ENCODE assay signal across 31 cellular contexts in genomic region chr5:30894811-30895210, GRCh38.
DNase-seq lines count a peak whose midpoint lies in the region; ATAC-seq, FAIRE-seq and TF ChIP-seq lines count a peak whose summit lies in the region.
"Had no signal": no experiment of that assay in that cellular context is flagged by ENCODE, and none has a peak within 500 bp of the region (broad histone marks: within the 10 kb centered on the region; RNA-seq: fewer than 3 reads in every experiment).

No MANE protein-coding gene starts in this region.

- TF ChIP-seq CTCF in PC-3 (conservative IDR thresholded peaks at IDR 0.05; ENCODE audit: low read depth, low read length) = no peak
- no peak for TF ChIP-seq CTCF in bronchial epithelial cell (IDR thresholded peaks at IDR 0.05; ENCODE audit: insufficient read depth, low read length, severe bottlenecking)

- no peaks in the 10 kb centered on the region for H3F3A ChIP-seq in PC-3 (ENCODE audit: low read length, unreplicated experiment)

- H2AFZ ChIP-seq in PC-3 (ENCODE audit: low read length) = no peak overlapping the region

- intact Hi-C loops in PC-3 (cut with micrococcal nuclease) = no loop called here

- no peak overlapping the region for H3K4me2 ChIP-seq in PC-3 (ENCODE audit: low read length)

- H3K9ac ChIP-seq in PC-3 (ENCODE audit: low read length) = no peak overlapping the region

- DNase-seq in Ammon's horn (ENCODE audit: low spot score) = peak; percentile 2
- peak; percentile 41 for DNase-seq in PC-3
- peak; percentile 65 for DNase-seq in bronchial epithelial cell (ENCODE audit: low read depth)
- DNase-seq in kidney tubule cell (ENCODE audit: low spot score) = peak; percentile 65
- no peak for DNase-seq in stimulated activated naive CD8-positive, alpha-beta T cell treated with anti-CD3 and anti-CD28 coated beads, Interleukin-15, amount 100 ng/mL, for 72 hours
- no peak for DNase-seq in NCI-H1436 treated with DMSO at 0.1 percent for 48 hours (lab: John Stamatoyannopoulos, UW)
- no peak for DNase-seq in OCI-M2 (lab: John Stamatoyannopoulos, UW; ENCODE audit: unreplicated experiment)
- no peak for DNase-seq in H7
- DNase-seq: activated CD4-positive, alpha-beta T cell treated with anti-CD3 and anti-CD28 coated beads for 36 hours; activated effector memory CD4-positive, alpha-beta T cell treated with anti-CD3 and anti-CD28 coated beads, Interleukin-2, amount 50 U/mL, for 16 hours; activated naive CD8-positive, alpha-beta T cell treated with anti-CD3 and anti-CD28 coated beads, Interleukin-2, amount 10 ng/mL, durations not matched to agents 7 days and 5 days; DMS153; effector CD4-positive, alpha-beta T cell; gastrocnemius medialis; hypothalamus; immature natural killer cell; left ventricle myocardium superior; naive B cell; NCI-H2081; NCI-H774; SHP77 treated with DMSO at 0.1 percent for 48 hours; sigmoid colon; stimulated activated CD4-positive, alpha-beta T cell treated with anti-CD3 and anti-CD28 coated beads, Interleukin-15, amount 100 ng/mL, for 24 hours; stimulated activated naive CD4-positive, alpha-beta T cell had no signal

- H3K79me2 ChIP-seq in PC-3 (ENCODE audit: low read length) = no peaks in the 10 kb centered on the region

- peaks cover 5% of the 10 kb centered on the region; the same call in 1 of the 2 replicates for H3K4me1 ChIP-seq in PC-3 (ENCODE audit: insufficient read depth, low read length)
- H3K4me1 ChIP-seq: esophagus muscularis mucosa, gastrocnemius medialis, sigmoid colon had no signal

- no peak overlapping the region for H3K4me3 Mint-ChIP-seq in stimulated activated naive CD8-positive, alpha-beta T cell treated with anti-CD3 and anti-CD28 coated beads, Interleukin-15, amount 100 ng/mL, for 72 hours
- H3K4me3 Mint-ChIP-seq: activated CD4-positive, alpha-beta T cell treated with anti-CD3 and anti-CD28 coated beads for 36 hours; activated naive CD8-positive, alpha-beta T cell treated with anti-CD3 and anti-CD28 coated beads, Interleukin-2, amount 10 ng/mL, durations not matched to agents 7 days and 5 days; brain; IgD-negative memory B cell; immature natural killer cell; naive B cell had no signal

- H3K27ac Mint-ChIP-seq in stimulated activated naive CD8-positive, alpha-beta T cell treated with anti-CD3 and anti-CD28 coated beads, Interleukin-15, amount 100 ng/mL, for 72 hours = no peak overlapping the region
- H3K27ac Mint-ChIP-seq: activated CD4-positive, alpha-beta T cell treated with anti-CD3 and anti-CD28 coated beads for 36 hours; activated naive CD8-positive, alpha-beta T cell treated with anti-CD3 and anti-CD28 coated beads, Interleukin-2, amount 10 ng/mL, durations not matched to agents 7 days and 5 days; brain; IgD-negative memory B cell; immature natural killer cell; naive B cell; progenitor cell of endocrine pancreas had no signal

- H3K36me3 ChIP-seq in PC-3 (ENCODE audit: low read depth, low read length) (no peaks in the 10 kb centered on the region), bronchial epithelial cell (ENCODE audit: control insufficient read depth, insufficient read depth, low read length) (no peaks in the 10 kb centered on the region), H7 (replicated peaks; ENCODE audit: control insufficient read depth, insufficient read depth, low read length) (no peaks in the 10 kb centered on the region)
- H3K36me3 ChIP-seq: esophagus muscularis mucosa, gastrocnemius medialis, neutrophil, sigmoid colon had no signal

- BruUV-seq in PC-3 (replicated peaks; lab: Mats Ljungman, UMichigan) = no TSS peak

- H3K4me1 Mint-ChIP-seq in stimulated activated naive CD8-positive, alpha-beta T cell treated with anti-CD3 and anti-CD28 coated beads, Interleukin-15, amount 100 ng/mL, for 72 hours = no peaks in the 10 kb centered on the region
- H3K4me1 Mint-ChIP-seq: activated CD4-positive, alpha-beta T cell treated with anti-CD3 and anti-CD28 coated beads for 36 hours; activated naive CD8-positive, alpha-beta T cell treated with anti-CD3 and anti-CD28 coated beads, Interleukin-2, amount 10 ng/mL, durations not matched to agents 7 days and 5 days; brain; IgD-negative memory B cell; immature natural killer cell; naive B cell had no signal

- no peaks in the 10 kb centered on the region for H3K9me2 ChIP-seq in PC-3 (replicated peaks; ENCODE audit: low read length)

- no peaks in the 10 kb centered on the region for H3K9me3 ChIP-seq in PC-3 (ENCODE audit: low read length)
- H3K9me3 ChIP-seq: esophagus muscularis mucosa, gastrocnemius medialis, neutrophil, sigmoid colon had no signal

- CTCF ChIA-PET in PC-3 (lab: Charles Lee) = no interaction called here

- FAIRE-seq in bronchial epithelial cell (lab: Jason Lieb, UNC) = no peak
- FAIRE-seq: A204.1, H1 had no signal

- POLR2A ChIA-PET in PC-3 (lab: Charles Lee; ENCODE audit: unreplicated experiment) = no interaction called here

- peak; percentile 33; the same call in 1 of the 2 replicates for ATAC-seq in PC-3
- no peak for ATAC-seq in stimulated activated naive CD8-positive, alpha-beta T cell treated with anti-CD3 and anti-CD28 coated beads, Interleukin-15, amount 100 ng/mL, for 72 hours
- ATAC-seq: activated CD4-positive, alpha-beta T cell treated with anti-CD3 and anti-CD28 coated beads for 36 hours; gastrocnemius medialis; left ventricle myocardium superior had no signal

- H4K20me1 ChIP-seq in PC-3 (ENCODE audit: low read length) = no peaks in the 10 kb centered on the region

- H3K4me3 ChIP-seq in PC-3 (ENCODE audit: low read length) (no peak overlapping the region), bronchial epithelial cell (ENCODE audit: low read depth, low read length) (no peak overlapping the region), H7 (ENCODE audit: insufficient read depth, low read depth, low read length) (no peak overlapping the region)
- H3K4me3 ChIP-seq: esophagus muscularis mucosa, gastrocnemius medialis, sigmoid colon had no signal

- peaks cover 4 to 7% of the 10 kb centered on the region in 2 donors for H3K9me3 Mint-ChIP-seq in stimulated activated naive CD8-positive, alpha-beta T cell treated with anti-CD3 and anti-CD28 coated beads, Interleukin-15, amount 100 ng/mL, for 72 hours
- H3K9me3 Mint-ChIP-seq: activated naive CD8-positive, alpha-beta T cell treated with anti-CD3 and anti-CD28 coated beads, Interleukin-2, amount 10 ng/mL, durations not matched to agents 7 days and 5 days; brain had no signal

- H3K27me3 ChIP-seq in PC-3 (ENCODE audit: low read length) = peaks cover 6% of the 10 kb centered on the region; the same call in 1 of the 2 replicates
- no peaks in the 10 kb centered on the region for H3K27me3 ChIP-seq in bronchial epithelial cell (ENCODE audit: control insufficient read depth, insufficient read depth, low read length)
- no peaks in the 10 kb centered on the region for H3K27me3 ChIP-seq in H7 (ENCODE audit: control insufficient read depth, insufficient read depth, low read length)
- H3K27me3 ChIP-seq: esophagus muscularis mucosa, gastrocnemius medialis, neutrophil, sigmoid colon had no signal

- no peak overlapping the region for H3K27ac ChIP-seq in PC-3 (ENCODE audit: low read length)
- H3K27ac ChIP-seq: esophagus muscularis mucosa, gastrocnemius medialis, neutrophil, sigmoid colon had no signal

- no peaks in the 10 kb centered on the region for H3K27me3 Mint-ChIP-seq in stimulated activated naive CD8-positive, alpha-beta T cell treated with anti-CD3 and anti-CD28 coated beads, Interleukin-15, amount 100 ng/mL, for 72 hours
- H3K27me3 Mint-ChIP-seq: activated CD4-positive, alpha-beta T cell treated with anti-CD3 and anti-CD28 coated beads for 36 hours; activated naive CD8-positive, alpha-beta T cell treated with anti-CD3 and anti-CD28 coated beads, Interleukin-2, amount 10 ng/mL, durations not matched to agents 7 days and 5 days; IgD-negative memory B cell; naive B cell; progenitor cell of endocrine pancreas had no signal

Comparison
In these comparisons a context has a peak if more than half of its experiments do, and no peak if none do; other contexts are left out.
1. DNase-seq: peak in Ammon's horn (single experiment), PC-3 (single experiment), bronchial epithelial cell (single experiment) and kidney tubule cell (single experiment); none in stimulated activated naive CD8-positive, alpha-beta T cell treated with anti-CD3 and anti-CD28 coated beads, Interleukin-15, amount 100 ng/mL, for 72 hours (0 of 2), NCI-H1436 treated with DMSO at 0.1 percent for 48 hours (single experiment), OCI-M2 (single experiment) and H7 (single experiment).